2 cellular contexts compared by ENCODE assay signal in the genomic region with DNA sequence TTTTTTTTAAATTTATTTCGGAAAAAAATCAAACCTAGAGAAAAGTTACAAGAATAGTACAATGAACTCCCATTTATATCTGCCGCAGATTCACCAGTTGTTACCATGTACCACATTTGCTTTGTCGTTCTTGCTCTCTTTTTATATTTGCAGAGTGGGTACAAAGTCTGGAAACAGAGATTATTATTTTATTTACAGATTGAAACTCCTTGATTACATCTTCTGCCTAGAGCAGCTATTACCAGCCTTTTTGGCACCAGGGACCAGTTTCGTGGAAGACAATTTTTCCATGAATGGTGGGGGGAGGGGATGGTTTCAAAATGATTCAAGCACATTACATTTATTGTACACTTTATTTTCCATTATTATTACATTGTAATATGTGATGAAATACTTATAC.
TF ChIP-seq lines count a peak whose summit lies in the region.

No MANE protein-coding gene starts in this region.

TF ChIP-seq in liver, 16 proteins besides CTCF, POLR2A, EP300 and RAD21 (continued from another document):
- TF ChIP-seq, protein P1, sequence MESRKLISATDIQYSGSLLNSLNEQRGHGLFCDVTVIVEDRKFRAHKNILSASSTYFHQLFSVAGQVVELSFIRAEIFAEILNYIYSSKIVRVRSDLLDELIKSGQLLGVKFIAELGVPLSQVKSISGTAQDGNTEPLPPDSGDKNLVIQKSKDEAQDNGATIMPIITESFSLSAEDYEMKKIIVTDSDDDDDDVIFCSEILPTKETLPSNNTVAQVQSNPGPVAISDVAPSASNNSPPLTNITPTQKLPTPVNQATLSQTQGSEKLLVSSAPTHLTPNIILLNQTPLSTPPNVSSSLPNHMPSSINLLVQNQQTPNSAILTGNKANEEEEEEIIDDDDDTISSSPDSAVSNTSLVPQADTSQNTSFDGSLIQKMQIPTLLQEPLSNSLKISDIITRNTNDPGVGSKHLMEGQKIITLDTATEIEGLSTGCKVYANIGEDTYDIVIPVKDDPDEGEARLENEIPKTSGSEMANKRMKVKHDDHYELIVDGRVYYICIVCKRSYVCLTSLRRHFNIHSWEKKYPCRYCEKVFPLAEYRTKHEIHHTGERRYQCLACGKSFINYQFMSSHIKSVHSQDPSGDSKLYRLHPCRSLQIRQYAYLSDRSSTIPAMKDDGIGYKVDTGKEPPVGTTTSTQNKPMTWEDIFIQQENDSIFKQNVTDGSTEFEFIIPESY (IDR thresholded peaks at IDR 0.05) = no peak
- TF ChIP-seq, protein P2, sequence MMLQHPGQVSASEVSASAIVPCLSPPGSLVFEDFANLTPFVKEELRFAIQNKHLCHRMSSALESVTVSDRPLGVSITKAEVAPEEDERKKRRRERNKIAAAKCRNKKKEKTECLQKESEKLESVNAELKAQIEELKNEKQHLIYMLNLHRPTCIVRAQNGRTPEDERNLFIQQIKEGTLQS (IDR thresholded peaks at IDR 0.05) = no peak
- TF ChIP-seq FOXA1 (IDR thresholded peaks at IDR 0.05) (no peak), RXRA (IDR thresholded peaks at IDR 0.05) (peak; percentile 26 to 50), GABPA (IDR thresholded peaks at IDR 0.05 in 1 of 2, conservative IDR thresholded peaks at IDR 0.05 in 1 of 2) (no peak), SP1 (IDR thresholded peaks at IDR 0.05) (peak; percentile 46), HNF4G (IDR thresholded peaks at IDR 0.05) (peak; percentile 55), EGR1 (IDR thresholded peaks at IDR 0.05; ENCODE audit: low read depth in 2 of 2) (no peak), TAF1 (conservative IDR thresholded peaks at IDR 0.05) (no peak)
- TF ChIP-seq, protein P3, sequence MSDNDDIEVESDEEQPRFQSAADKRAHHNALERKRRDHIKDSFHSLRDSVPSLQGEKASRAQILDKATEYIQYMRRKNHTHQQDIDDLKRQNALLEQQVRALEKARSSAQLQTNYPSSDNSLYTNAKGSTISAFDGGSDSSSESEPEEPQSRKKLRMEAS (IDR thresholded peaks at IDR 0.05) = no peak
- TF ChIP-seq, protein P4, sequence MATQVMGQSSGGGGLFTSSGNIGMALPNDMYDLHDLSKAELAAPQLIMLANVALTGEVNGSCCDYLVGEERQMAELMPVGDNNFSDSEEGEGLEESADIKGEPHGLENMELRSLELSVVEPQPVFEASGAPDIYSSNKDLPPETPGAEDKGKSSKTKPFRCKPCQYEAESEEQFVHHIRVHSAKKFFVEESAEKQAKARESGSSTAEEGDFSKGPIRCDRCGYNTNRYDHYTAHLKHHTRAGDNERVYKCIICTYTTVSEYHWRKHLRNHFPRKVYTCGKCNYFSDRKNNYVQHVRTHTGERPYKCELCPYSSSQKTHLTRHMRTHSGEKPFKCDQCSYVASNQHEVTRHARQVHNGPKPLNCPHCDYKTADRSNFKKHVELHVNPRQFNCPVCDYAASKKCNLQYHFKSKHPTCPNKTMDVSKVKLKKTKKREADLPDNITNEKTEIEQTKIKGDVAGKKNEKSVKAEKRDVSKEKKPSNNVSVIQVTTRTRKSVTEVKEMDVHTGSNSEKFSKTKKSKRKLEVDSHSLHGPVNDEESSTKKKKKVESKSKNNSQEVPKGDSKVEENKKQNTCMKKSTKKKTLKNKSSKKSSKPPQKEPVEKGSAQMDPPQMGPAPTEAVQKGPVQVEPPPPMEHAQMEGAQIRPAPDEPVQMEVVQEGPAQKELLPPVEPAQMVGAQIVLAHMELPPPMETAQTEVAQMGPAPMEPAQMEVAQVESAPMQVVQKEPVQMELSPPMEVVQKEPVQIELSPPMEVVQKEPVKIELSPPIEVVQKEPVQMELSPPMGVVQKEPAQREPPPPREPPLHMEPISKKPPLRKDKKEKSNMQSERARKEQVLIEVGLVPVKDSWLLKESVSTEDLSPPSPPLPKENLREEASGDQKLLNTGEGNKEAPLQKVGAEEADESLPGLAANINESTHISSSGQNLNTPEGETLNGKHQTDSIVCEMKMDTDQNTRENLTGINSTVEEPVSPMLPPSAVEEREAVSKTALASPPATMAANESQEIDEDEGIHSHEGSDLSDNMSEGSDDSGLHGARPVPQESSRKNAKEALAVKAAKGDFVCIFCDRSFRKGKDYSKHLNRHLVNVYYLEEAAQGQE (IDR thresholded peaks at IDR 0.05) = no peak

TF ChIP-seq in HepG2, 621 proteins besides CTCF, POLR2A, EP300 and RAD21 (continued from another document):
- TF ChIP-seq, protein P5, sequence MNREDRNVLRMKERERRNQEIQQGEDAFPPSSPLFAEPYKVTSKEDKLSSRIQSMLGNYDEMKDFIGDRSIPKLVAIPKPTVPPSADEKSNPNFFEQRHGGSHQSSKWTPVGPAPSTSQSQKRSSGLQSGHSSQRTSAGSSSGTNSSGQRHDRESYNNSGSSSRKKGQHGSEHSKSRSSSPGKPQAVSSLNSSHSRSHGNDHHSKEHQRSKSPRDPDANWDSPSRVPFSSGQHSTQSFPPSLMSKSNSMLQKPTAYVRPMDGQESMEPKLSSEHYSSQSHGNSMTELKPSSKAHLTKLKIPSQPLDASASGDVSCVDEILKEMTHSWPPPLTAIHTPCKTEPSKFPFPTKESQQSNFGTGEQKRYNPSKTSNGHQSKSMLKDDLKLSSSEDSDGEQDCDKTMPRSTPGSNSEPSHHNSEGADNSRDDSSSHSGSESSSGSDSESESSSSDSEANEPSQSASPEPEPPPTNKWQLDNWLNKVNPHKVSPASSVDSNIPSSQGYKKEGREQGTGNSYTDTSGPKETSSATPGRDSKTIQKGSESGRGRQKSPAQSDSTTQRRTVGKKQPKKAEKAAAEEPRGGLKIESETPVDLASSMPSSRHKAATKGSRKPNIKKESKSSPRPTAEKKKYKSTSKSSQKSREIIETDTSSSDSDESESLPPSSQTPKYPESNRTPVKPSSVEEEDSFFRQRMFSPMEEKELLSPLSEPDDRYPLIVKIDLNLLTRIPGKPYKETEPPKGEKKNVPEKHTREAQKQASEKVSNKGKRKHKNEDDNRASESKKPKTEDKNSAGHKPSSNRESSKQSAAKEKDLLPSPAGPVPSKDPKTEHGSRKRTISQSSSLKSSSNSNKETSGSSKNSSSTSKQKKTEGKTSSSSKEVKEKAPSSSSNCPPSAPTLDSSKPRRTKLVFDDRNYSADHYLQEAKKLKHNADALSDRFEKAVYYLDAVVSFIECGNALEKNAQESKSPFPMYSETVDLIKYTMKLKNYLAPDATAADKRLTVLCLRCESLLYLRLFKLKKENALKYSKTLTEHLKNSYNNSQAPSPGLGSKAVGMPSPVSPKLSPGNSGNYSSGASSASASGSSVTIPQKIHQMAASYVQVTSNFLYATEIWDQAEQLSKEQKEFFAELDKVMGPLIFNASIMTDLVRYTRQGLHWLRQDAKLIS (CRISPR knock-in tag; IDR thresholded peaks at IDR 0.05) = no peak
- no peak for TF ChIP-seq CBX5 (CRISPR knock-in tag; IDR thresholded peaks at IDR 0.05; ENCODE audit: borderline replicate concordance)
- no peak for TF ChIP-seq ATF7 (IDR thresholded peaks at IDR 0.05)
- no peak for TF ChIP-seq ATF7 (CRISPR knock-in tag; IDR thresholded peaks at IDR 0.05)
- TF ChIP-seq, protein P6, sequence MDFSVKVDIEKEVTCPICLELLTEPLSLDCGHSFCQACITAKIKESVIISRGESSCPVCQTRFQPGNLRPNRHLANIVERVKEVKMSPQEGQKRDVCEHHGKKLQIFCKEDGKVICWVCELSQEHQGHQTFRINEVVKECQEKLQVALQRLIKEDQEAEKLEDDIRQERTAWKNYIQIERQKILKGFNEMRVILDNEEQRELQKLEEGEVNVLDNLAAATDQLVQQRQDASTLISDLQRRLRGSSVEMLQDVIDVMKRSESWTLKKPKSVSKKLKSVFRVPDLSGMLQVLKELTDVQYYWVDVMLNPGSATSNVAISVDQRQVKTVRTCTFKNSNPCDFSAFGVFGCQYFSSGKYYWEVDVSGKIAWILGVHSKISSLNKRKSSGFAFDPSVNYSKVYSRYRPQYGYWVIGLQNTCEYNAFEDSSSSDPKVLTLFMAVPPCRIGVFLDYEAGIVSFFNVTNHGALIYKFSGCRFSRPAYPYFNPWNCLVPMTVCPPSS (IDR thresholded peaks at IDR 0.05) = no peak
- no peak for TF ChIP-seq ZNF772 (CRISPR knock-in tag; IDR thresholded peaks at IDR 0.05)
- no peak for TF ChIP-seq MXI1 (IDR thresholded peaks at IDR 0.05; ENCODE audit: borderline replicate concordance, low read depth, low read length)
- TF ChIP-seq ZKSCAN5 (CRISPR knock-in tag; IDR thresholded peaks at IDR 0.05) = no peak
- no peak for TF ChIP-seq HOXA5 (CRISPR knock-in tag; IDR thresholded peaks at IDR 0.05)
